In genomic region chr19:52820472-52821205, GRCh38 we compare ENCODE assay signal across 8 cellular contexts. TPM values are rescaled to one million over a fixed set of nuclear protein-coding genes. Genes with fewer than 3 reads are reported as not detected.
DNase-seq lines count a peak whose midpoint lies in the region; ATAC-seq and TF ChIP-seq lines count a peak whose summit lies in the region.
"Not testable (repeated sequence)": the region's sequence is repeated elsewhere in the genome, so short reads cannot be mapped to it uniquely, and the experiment has no call there.

No MANE protein-coding gene starts in this region.

- DNase-seq in NCI-H748 (lab: John Stamatoyannopoulos, UW; ENCODE audit: unreplicated experiment) (peak; percentile 29), aorta (peak; percentile 55 to 86)
- DNase-seq in activated CD8-positive, alpha-beta memory T cell treated with anti-CD3 and anti-CD28 coated beads, Interleukin-2, amount 10 ng/mL, durations not matched to agents 7 days and 5 days, result peak; percentile 56
- DNase-seq in kidney epithelial cell (ENCODE audit: low read depth), result not testable (repeated sequence)

- intact Hi-C loops in aorta (cut with DNase I), result not testable (repeated sequence)

- not testable (repeated sequence) for TF ChIP-seq CTCF in kidney epithelial cell (IDR thresholded peaks at IDR 0.05; ENCODE audit: insufficient read depth, low read length, poor library complexity, severe bottlenecking)

- H3K9me3 ChIP-seq in ectodermal cell (ENCODE audit: control insufficient read depth, low read length); aorta (ENCODE audit: control insufficient read depth, low read length): not testable (repeated sequence)

- peak overlapping the region; percentile 61 for H3K9ac ChIP-seq in rectal smooth muscle tissue (ENCODE audit: low read length)

- not testable (repeated sequence) for H3K4me1 ChIP-seq in ectodermal cell (ENCODE audit: control insufficient read depth, insufficient read depth, low read length); rectal smooth muscle tissue (ENCODE audit: control insufficient read depth, insufficient read depth, low read length); aorta (ENCODE audit: control insufficient read depth in 1 of 2, insufficient read depth in 2 of 2, low read length in 2 of 2)

- H3K27ac Mint-ChIP-seq in activated CD8-positive, alpha-beta memory T cell treated with anti-CD3 and anti-CD28 coated beads, Interleukin-2, amount 10 ng/mL, durations not matched to agents 7 days and 5 days, result peak overlapping the region; percentile 89

- not testable (repeated sequence) for H3K27me3 Mint-ChIP-seq in activated CD8-positive, alpha-beta memory T cell treated with anti-CD3 and anti-CD28 coated beads, Interleukin-2, amount 10 ng/mL, durations not matched to agents 7 days and 5 days

- CTCF ChIA-PET in activated CD8-positive, alpha-beta memory T cell treated with anti-CD3 and anti-CD28 coated beads, Interleukin-2, amount 10 ng/mL, durations not matched to agents 7 days and 5 days (lab: Charles Lee), result not testable (repeated sequence)

- H3K4me3 ChIP-seq in ectodermal cell (ENCODE audit: insufficient read depth, low read depth, low read length) (peak overlapping the region; percentile 57), kidney epithelial cell (ENCODE audit: low read depth, low read length) (peak overlapping the region; percentile 66), rectal smooth muscle tissue (ENCODE audit: low read length) (peak overlapping the region; percentile 61), aorta (ENCODE audit: low read length in 2 of 2) (peak overlapping the region in 1 of 2 donors; percentile 67)

- H3K36me3 Mint-ChIP-seq in activated CD8-positive, alpha-beta memory T cell treated with anti-CD3 and anti-CD28 coated beads, Interleukin-2, amount 10 ng/mL, durations not matched to agents 7 days and 5 days, result peaks cover 49% of the 10 kb centered on the region

- H3K27me3 ChIP-seq in ectodermal cell (ENCODE audit: control insufficient read depth, insufficient read depth, low read length, poor library complexity, severe bottlenecking); kidney epithelial cell (ENCODE audit: control insufficient read depth, insufficient read depth, low read length); rectal smooth muscle tissue (ENCODE audit: control insufficient read depth, insufficient read depth, low read length); aorta (ENCODE audit: control insufficient read depth in 1 of 2, insufficient read depth in 2 of 2, low read length in 1 of 2): not testable (repeated sequence)

- ATAC-seq in GM18505 (IDR thresholded peaks at IDR 0.05; ENCODE audit: unreplicated experiment), result peak; percentile 25
- peak; percentile 11 for ATAC-seq in HG02970 (IDR thresholded peaks at IDR 0.05; ENCODE audit: low FRiP score, unreplicated experiment)
- peak; percentile 38 for ATAC-seq in activated CD8-positive, alpha-beta memory T cell treated with anti-CD3 and anti-CD28 coated beads, Interleukin-2, amount 10 ng/mL, durations not matched to agents 7 days and 5 days
- ATAC-seq in aorta (ENCODE audit: low FRiP score), result peak; percentile 78

- H3K9me3 Mint-ChIP-seq in activated CD8-positive, alpha-beta memory T cell treated with anti-CD3 and anti-CD28 coated beads, Interleukin-2, amount 10 ng/mL, durations not matched to agents 7 days and 5 days (ENCODE audit: low read depth), result peaks cover 14% of the 10 kb centered on the region

- H3K36me3 ChIP-seq in ectodermal cell (ENCODE audit: control insufficient read depth, insufficient read depth, low read length); kidney epithelial cell (ENCODE audit: control insufficient read depth, insufficient read depth, low read length); rectal smooth muscle tissue (ENCODE audit: control insufficient read depth, insufficient read depth, low read length); aorta (ENCODE audit: control insufficient read depth in 1 of 2, insufficient read depth in 2 of 2, low read length in 1 of 2): not testable (repeated sequence)

- 5 to 9% methylated on average over 15 of the region's 20 CpGs for WGBS in ectodermal cell, 2 experiments
- 6 to 7% methylated on average over 14 to 20 of the region's 20 CpGs for WGBS in aorta, 2 donors

- H3K27ac ChIP-seq in ectodermal cell (ENCODE audit: insufficient read depth, low read depth, low read length, poor library complexity, severe bottlenecking); rectal smooth muscle tissue (ENCODE audit: low read depth, low read length); aorta (ENCODE audit: low read depth in 1 of 2, low read length in 2 of 2): not testable (repeated sequence)

- not testable (repeated sequence) for TF ChIP-seq POLR2A in GM18505 (IDR thresholded peaks at IDR 0.05; ENCODE audit: borderline replicate concordance, extremely low read depth, insufficient read depth, insufficient read length)

- H3K4me1 Mint-ChIP-seq in activated CD8-positive, alpha-beta memory T cell treated with anti-CD3 and anti-CD28 coated beads, Interleukin-2, amount 10 ng/mL, durations not matched to agents 7 days and 5 days, result peaks cover 13% of the 10 kb centered on the region

- H3K4me3 Mint-ChIP-seq in activated CD8-positive, alpha-beta memory T cell treated with anti-CD3 and anti-CD28 coated beads, Interleukin-2, amount 10 ng/mL, durations not matched to agents 7 days and 5 days, result peak overlapping the region; percentile 98

RNA-seq across cellular contexts. Expression of gene ZNF28, which starts 0.8 kb away (rescaled TPM):
- total RNA-seq in activated CD8-positive, alpha-beta memory T cell treated with anti-CD3 and anti-CD28 coated beads, Interleukin-2, amount 10 ng/mL, durations not matched to agents 7 days and 5 days, result 10 to 100 TPM; 15.5 to 18.6 TPM
- 17.0 TPM for polyA plus RNA-seq in ectodermal cell (2013, experiment 1 of 4)
- 18.7 TPM for polyA plus RNA-seq in ectodermal cell (2013, experiment 2 of 4)
- 16.2 TPM for polyA plus RNA-seq in ectodermal cell (2013, experiment 3 of 4)
- 13.9 TPM for polyA plus RNA-seq in ectodermal cell (2013, experiment 4 of 4)
- 21.5 and 23.0 TPM in 2 replicates for total RNA-seq in kidney epithelial cell
- 10 to 100 TPM; 11.9 to 14.0 TPM for total RNA-seq in aorta
- polyA plus RNA-seq in aorta, result 1 to 10 TPM; 1.3 to 8.0 TPM

RNA-seq across cellular contexts. Expression of gene ZNF600, which starts 34.0 kb away (rescaled TPM):
- total RNA-seq in activated CD8-positive, alpha-beta memory T cell treated with anti-CD3 and anti-CD28 coated beads, Interleukin-2, amount 10 ng/mL, durations not matched to agents 7 days and 5 days, result 10 to 100 TPM; 23.5 to 23.8 TPM
- polyA plus RNA-seq in ectodermal cell (2013, experiment 1 of 4), result 2.5 TPM
- polyA plus RNA-seq in ectodermal cell (2013, experiment 2 of 4), result 5.6 TPM
- polyA plus RNA-seq in ectodermal cell (2013, experiment 3 of 4), result 3.1 TPM
- 2.7 TPM for polyA plus RNA-seq in ectodermal cell (2013, experiment 4 of 4)
- total RNA-seq in kidney epithelial cell (6.1 and 17.9 TPM in 2 replicates), aorta (10 to 100 TPM; 12.6 to 14.4 TPM)
- 10 to 100 TPM in 1 of 2 donors, 1 to 10 TPM in 1; 1.1 to 14.8 TPM for polyA plus RNA-seq in aorta

RNA-seq across cellular contexts. Expression of gene ZNF468, which starts 36.8 kb away (rescaled TPM):
- total RNA-seq in activated CD8-positive, alpha-beta memory T cell treated with anti-CD3 and anti-CD28 coated beads, Interleukin-2, amount 10 ng/mL, durations not matched to agents 7 days and 5 days, result 10 to 100 TPM; 12.3 to 18.6 TPM
- polyA plus RNA-seq in ectodermal cell (2013, experiment 1 of 4), result 28.2 TPM
- polyA plus RNA-seq in ectodermal cell (2013, experiment 2 of 4), result 28.2 TPM
- 17.7 TPM for polyA plus RNA-seq in ectodermal cell (2013, experiment 3 of 4)
- 20.2 TPM for polyA plus RNA-seq in ectodermal cell (2013, experiment 4 of 4)
- total RNA-seq in kidney epithelial cell (30.9 and 42.5 TPM in 2 replicates), aorta (10 to 100 TPM; 10.5 to 13.4 TPM)
- polyA plus RNA-seq in aorta, result 10 to 100 TPM in 1 of 2 donors, 1 to 10 TPM in 1; 7.9 to 12.1 TPM

Comparison
In these comparisons a context has a peak if more than half of its experiments do, and no peak if none do; other contexts are left out.
1. ATAC-seq: peak in every context shown above with its lines; median percentile 78 in aorta; 38 in activated CD8-positive, alpha-beta memory T cell treated with anti-CD3 and anti-CD28 coated beads, Interleukin-2, amount 10 ng/mL, durations not matched to agents 7 days and 5 days; 25 in GM18505; 11 in HG02970.